9 cellular contexts compared by ENCODE assay signal in genomic region chr12:109385339-109386078, GRCh38. TPM values are rescaled to one million over a fixed set of nuclear protein-coding genes. Genes with fewer than 3 reads are reported as not detected.
A peak's percentile ranks its signal among the peaks of the same experiment; 100 is the strongest.
DNase-seq lines count a peak whose midpoint lies in the region; ATAC-seq and TF ChIP-seq lines count a peak whose summit lies in the region.
"Had no signal": no experiment of that assay in that cellular context is flagged by ENCODE, and none has a peak within 500 bp of the region (broad histone marks: within the 10 kb centered on the region; RNA-seq: fewer than 3 reads in every experiment).

No MANE protein-coding gene starts in this region.

- POLR2A ChIA-PET in A673 (lab: Charles Lee; ENCODE audit: low non-redundant PET) (interaction anchor here (0.5 to 0.7 kb wide), 2 partner anchors 298 to 1046 kb away, joined by 8 to 9 read pairs; no protein-coding TSS in a partner anchor), GM10248 (lab: Yijun Ruan, JAX) (no interaction called here)

- H3K9me2 ChIP-seq in hepatocyte (replicated peaks; ENCODE audit: insufficient read depth): no peaks in the 10 kb centered on the region

- intact Hi-C loops in A673 (cut with micrococcal nuclease; ENCODE audit: unreplicated experiment): loop anchor here (1.0 kb wide), 2 partner anchors 121 to 273 kb away; no protein-coding TSS in a partner anchor

- H4K20me1 ChIP-seq in hepatocyte (ENCODE audit: insufficient read depth, poor library complexity, severe bottlenecking): no peaks in the 10 kb centered on the region

- no peak overlapping the region for H2AFZ ChIP-seq in hepatocyte

- H3K4me1 ChIP-seq in A673 (ENCODE audit: insufficient read depth, low read length, poor library complexity, severe bottlenecking): no peaks in the 10 kb centered on the region
- H3K4me1 ChIP-seq in hepatocyte (ENCODE audit: insufficient read depth): no peaks in the 10 kb centered on the region

- BruUV-seq in A673 (replicated peaks; lab: Mats Ljungman, UMichigan): no TSS peak

- H3K36me3 ChIP-seq in A673 (ENCODE audit: insufficient read depth, low read length, poor library complexity, severe bottlenecking) (no peaks in the 10 kb centered on the region), hepatocyte (replicated peaks; ENCODE audit: insufficient read depth, low read depth) (no peaks in the 10 kb centered on the region)

- WGBS in hepatocyte (ENCODE audit: low lambda C conversion rate, missing lambda C conversion rate): 42% methylated on average over 8 of the region's 8 CpGs

- no peak for ATAC-seq in HG02870 (IDR thresholded peaks at IDR 0.05; ENCODE audit: unreplicated experiment)
- no peak for ATAC-seq in HG03175 (IDR thresholded peaks at IDR 0.05; ENCODE audit: unreplicated experiment)

- no peaks in the 10 kb centered on the region for H3K79me2 ChIP-seq in hepatocyte

- no peak overlapping the region for H3K27ac ChIP-seq in A673 (ENCODE audit: low read depth, low read length, poor library complexity, severe bottlenecking)
- no peak overlapping the region for H3K27ac ChIP-seq in hepatocyte

- DNase-seq in A673 (ENCODE audit: low spot score) (peak; percentile 59), GM10248 (ENCODE audit: extremely low spot score) (peak; percentile 30), NCI-H2029 (lab: John Stamatoyannopoulos, UW) (peak; percentile 27), amniotic epithelial cell (ENCODE audit: low read depth) (peak; percentile 41), hepatocyte (ENCODE audit: low spot score) (peak; percentile 48), stromal cell of bone marrow (ENCODE audit: low read depth) (peak; percentile 40)

- H3K4me2 ChIP-seq in hepatocyte: peak overlapping the region; percentile 37

- peak; percentile 63 for TF ChIP-seq CTCF in A673 (conservative IDR thresholded peaks at IDR 0.05; ENCODE audit: low read depth, low read length)
- TF ChIP-seq CTCF in GM10248 (IDR thresholded peaks at IDR 0.05; ENCODE audit: control extremely low read depth, extremely low read depth, low read depth, missing control alignments): peak; percentile 45
- peak; percentile 71 for TF ChIP-seq CTCF in hepatocyte (IDR thresholded peaks at IDR 0.05; ENCODE audit: poor library complexity)

- H3K9me3 ChIP-seq in A673 (ENCODE audit: low read depth, low read length, poor library complexity, severe bottlenecking): no peaks in the 10 kb centered on the region
- H3K9me3 ChIP-seq in hepatocyte (ENCODE audit: low read depth): no peaks in the 10 kb centered on the region

- CTCF ChIA-PET in A673 (lab: Charles Lee): interaction anchor here (0.6 to 1.2 kb wide), 6 partner anchors 8 to 301 kb away, joined by 3 to 26 read pairs (median 4); no protein-coding TSS in a partner anchor
- CTCF ChIA-PET in GM10248 (lab: Yijun Ruan, JAX): interaction anchor here (0.7 to 1.5 kb wide), 15 partner anchors 8 to 1396 kb away, joined by 3 to 20 read pairs (median 3); no protein-coding TSS in a partner anchor

- H3K4me3 ChIP-seq in A673 (ENCODE audit: low read depth, low read length, poor library complexity, severe bottlenecking) (no peak overlapping the region), hepatocyte (no peak overlapping the region)

- H3K27me3 ChIP-seq in A673 (replicated peaks; ENCODE audit: insufficient read depth, low read depth, low read length, poor library complexity) (peaks cover 5% of the 10 kb centered on the region), hepatocyte (no peaks in the 10 kb centered on the region)

RNA-seq across cellular contexts. Expression of gene MYO1H, which starts 37.8 kb away (rescaled TPM):
- not detected in 2 replicates for total RNA-seq in A673 (2021)
- total RNA-seq in hepatocyte: not detected in 2 replicates
- polyA plus RNA-seq in hepatocyte: not detected in 2 replicates
- total RNA-seq: urinary bladder had no signal
- polyA plus RNA-seq: urinary bladder had no signal
